8 cellular contexts compared by ENCODE assay signal in genomic region chr2:28663359-28663758, GRCh38.
A peak's percentile ranks its signal among the peaks of the same experiment; 100 is the strongest.
DNase-seq lines count a peak whose midpoint lies in the region; ATAC-seq and TF ChIP-seq lines count a peak whose summit lies in the region.

No MANE protein-coding gene starts in this region.

- no peak overlapping the region for H3K9ac ChIP-seq in rectal smooth muscle tissue (ENCODE audit: low read length)

- peak; percentile 59 for TF ChIP-seq CTCF in BJ (IDR thresholded peaks at IDR 0.05; ENCODE audit: insufficient read depth, low read depth, low read length)
- peak; percentile 38 for TF ChIP-seq CTCF in fibroblast of mammary gland (conservative IDR thresholded peaks at IDR 0.05; ENCODE audit: control insufficient read depth, insufficient read depth, low read depth, low read length)

- CTCF ChIA-PET in BJ (lab: Yijun Ruan, JAX): interaction anchor here (0.8 to 6.7 kb wide), 4 partner anchors 13 to 97 kb away, joined by 3 to 38 read pairs (median 4); partner anchors contain the start of gene PPP1CB

- H3K27me3 ChIP-seq in BJ (ENCODE audit: control insufficient read depth, insufficient read depth, low read length): no peaks in the 10 kb centered on the region
- H3K27me3 ChIP-seq in rectal smooth muscle tissue (ENCODE audit: control insufficient read depth, insufficient read depth, low read length): no peaks in the 10 kb centered on the region

- H3K4me1 ChIP-seq in rectal smooth muscle tissue (ENCODE audit: control insufficient read depth, insufficient read depth, low read length): peaks cover 55% of the 10 kb centered on the region

- H3K27ac ChIP-seq in rectal smooth muscle tissue (ENCODE audit: low read depth, low read length): peak overlapping the region; percentile 87

- H3K4me3 ChIP-seq in BJ (ENCODE audit: low read depth, low read length): no peak overlapping the region
- H3K4me3 ChIP-seq in fibroblast of mammary gland (ENCODE audit: control insufficient read depth, low read depth, low read length): no peak overlapping the region
- H3K4me3 ChIP-seq in rectal smooth muscle tissue (ENCODE audit: low read length): no peak overlapping the region

- DNase-seq in BJ (ENCODE audit: low read depth) (no peak), fibroblast of mammary gland (ENCODE audit: low read depth) (peak; percentile 65), CD1c-positive myeloid dendritic cell (ENCODE audit: extremely low spot score) (no peak)
- no peak for DNase-seq in activated CD4-positive, alpha-beta T cell treated with anti-CD3 and anti-CD28 coated beads for 1 hour

- ATAC-seq in SK-N-SH treated with all-trans-retinoic acid at 6 μM for 48 hours (peak; percentile 53), GM21619 (IDR thresholded peaks at IDR 0.05; ENCODE audit: unreplicated experiment) (no peak), GM18498 (IDR thresholded peaks at IDR 0.05; ENCODE audit: unreplicated experiment) (no peak)

- POLR2A ChIA-PET in BJ (lab: Charles Lee): no interaction called here

- H3K36me3 ChIP-seq in BJ (ENCODE audit: control insufficient read depth, insufficient read depth, low read length) (no peaks in the 10 kb centered on the region), rectal smooth muscle tissue (ENCODE audit: control insufficient read depth, insufficient read depth, low read length) (no peaks in the 10 kb centered on the region)

TF ChIP-seq in SK-N-SH treated with all-trans-retinoic acid at 6 μM for 48 hours, 23 proteins besides CTCF, POLR2A, EP300 and RAD21:
- TF ChIP-seq ZFP3 (CRISPR knock-in tag; IDR thresholded peaks at IDR 0.05) (no peak), ARNTL (CRISPR knock-in tag; IDR thresholded peaks at IDR 0.05; ENCODE audit: borderline replicate concordance, low read depth) (no peak), PATZ1 (CRISPR knock-in tag; IDR thresholded peaks at IDR 0.05; ENCODE audit: borderline replicate concordance) (no peak), CSDC2 (CRISPR knock-in tag; IDR thresholded peaks at IDR 0.05) (no peak), CREB5 (CRISPR knock-in tag; IDR thresholded peaks at IDR 0.05; ENCODE audit: low read depth) (no peak), OSR1 (CRISPR knock-in tag; IDR thresholded peaks at IDR 0.05) (no peak), ZNF70 (CRISPR knock-in tag; IDR thresholded peaks at IDR 0.05) (no peak), CSRNP3 (CRISPR knock-in tag; IDR thresholded peaks at IDR 0.05) (no peak), SNAI2 (CRISPR knock-in tag; IDR thresholded peaks at IDR 0.05) (no peak), BACH2 (CRISPR knock-in tag; IDR thresholded peaks at IDR 0.05; ENCODE audit: borderline replicate concordance) (no peak), POU6F1 (CRISPR knock-in tag; IDR thresholded peaks at IDR 0.05; ENCODE audit: borderline replicate concordance, low read depth) (no peak), ISL1 (CRISPR knock-in tag; IDR thresholded peaks at IDR 0.05) (no peak)
